In genomic region chr11:18145837-18146236, GRCh38 we compare ENCODE assay signal across 32 cellular contexts. TPM values are rescaled to one million over a fixed set of nuclear protein-coding genes. Genes with fewer than 3 reads are reported as not detected.
"Had no signal": no experiment of that assay in that cellular context is flagged by ENCODE, and none has a peak within 500 bp of the region (broad histone marks: within the 10 kb centered on the region; RNA-seq: fewer than 3 reads in every experiment).

No MANE protein-coding gene starts in this region.

- H3K27ac ChIP-seq: epithelial cell of prostate, esophagus squamous epithelium, gastrocnemius medialis, heart right ventricle, left lung, lower lobe of right lung had no signal

- H3K4me1 Mint-ChIP-seq: endodermal cell, mesothelial cell of epicardium had no signal

- DNase-seq: cortex of kidney; effector CD8-positive, alpha-beta T cell; effector memory CD8-positive, alpha-beta T cell; endodermal cell; esophagus squamous epithelium; foreskin fibroblast; foreskin melanocyte; gastrocnemius medialis; glutamatergic neuron; head of caudate nucleus; heart right ventricle; hippocampal formation; left cardiac atrium; left lung; left ventricle myocardium superior; lower lobe of right lung; mesenchymal stem cell; mucosa of descending colon; naive B cell; naive thymus-derived CD8-positive, alpha-beta T cell had no signal

- H3K36me3 Mint-ChIP-seq: mesothelial cell of epicardium; naive B cell; naive thymus-derived CD8-positive, alpha-beta T cell had no signal

- H3K4me1 ChIP-seq: esophagus squamous epithelium, gastrocnemius medialis, heart right ventricle, left lung, lower lobe of right lung had no signal

- H3K27ac Mint-ChIP-seq: dendritic cell treated with granulocyte-macrophage colony-stimulating factor and Interleukin-4, amounts not matched to agents 40 ng/mL and 50 ng/mL, for 4 days; effector memory CD8-positive, alpha-beta T cell; endodermal cell; mesothelial cell of epicardium had no signal

- FAIRE-seq: endometrium, islet of Langerhans, keratinocyte had no signal

- ATAC-seq: effector memory CD8-positive, alpha-beta T cell; esophagus mucosa; gastrocnemius medialis; heart right ventricle; left cardiac atrium; left lung; left ventricle myocardium superior; lower lobe of right lung; mucosa of descending colon; naive thymus-derived CD8-positive, alpha-beta T cell had no signal

- H3K4me3 Mint-ChIP-seq: dendritic cell treated with granulocyte-macrophage colony-stimulating factor and Interleukin-4, amounts not matched to agents 40 ng/mL and 50 ng/mL, for 4 days; effector memory CD8-positive, alpha-beta T cell; endodermal cell; mesothelial cell of epicardium; naive B cell; naive thymus-derived CD8-positive, alpha-beta T cell had no signal

- H3K36me3 ChIP-seq: esophagus squamous epithelium, gastrocnemius medialis, heart right ventricle, left lung, lower lobe of right lung had no signal

- H3K27me3 ChIP-seq: gastrocnemius medialis had no signal

- H3K9me3 ChIP-seq: esophagus squamous epithelium, gastrocnemius medialis, heart right ventricle, left lung, lower lobe of right lung, mucosa of descending colon had no signal

- H3K9me3 Mint-ChIP-seq: dendritic cell treated with granulocyte-macrophage colony-stimulating factor and Interleukin-4, amounts not matched to agents 40 ng/mL and 50 ng/mL, for 4 days; effector memory CD8-positive, alpha-beta T cell; endodermal cell; mesothelial cell of epicardium had no signal

- H3K4me3 ChIP-seq: esophagus squamous epithelium, gastrocnemius medialis, heart right ventricle, left lung, lower lobe of right lung, mucosa of descending colon had no signal

RNA-seq across cellular contexts. Expression of gene MRGPRX3, which starts 13.5 kb away (rescaled TPM):
- total RNA-seq: endodermal cell; gastrocnemius medialis; glomerular endothelial cell; heart right ventricle; kidney epithelial cell; left cardiac atrium; left ventricle myocardium superior; lower lobe of right lung; mesenteric fat pad; mesothelial cell of epicardium; myocyte; naive thymus-derived CD8-positive, alpha-beta T cell had no signal
- polyA plus RNA-seq: heart right ventricle; naive thymus-derived CD8-positive, alpha-beta T cell had no signal

RNA-seq across cellular contexts. Expression of gene MRGPRX4, which starts 26.8 kb away (rescaled TPM):
- total RNA-seq: endodermal cell; esophagus mucosa; esophagus squamous epithelium; gastrocnemius medialis; glomerular endothelial cell; heart right ventricle; kidney epithelial cell; left cardiac atrium; left lung; left ventricle myocardium superior; lower leg skin; lower lobe of right lung; mesenteric fat pad; mesothelial cell of epicardium; mucosa of descending colon; myocyte; naive thymus-derived CD8-positive, alpha-beta T cell had no signal
- polyA plus RNA-seq: heart right ventricle; naive thymus-derived CD8-positive, alpha-beta T cell had no signal
